ENCODE assay signal across 21 cellular contexts in genomic region chrY:6995987-6996386, GRCh38.
"Had no signal": no experiment of that assay in that cellular context is flagged by ENCODE, and none has a peak within 500 bp of the region (broad histone marks: within the 10 kb centered on the region; RNA-seq: fewer than 3 reads in every experiment).

No MANE protein-coding gene starts in this region.

- H3K27ac ChIP-seq: coronary artery, left lung, neutrophil, pancreas, right lobe of liver, stomach, thyroid gland had no signal

- DNase-seq: dermis blood vessel endothelial cell; effector memory CD8-positive, alpha-beta T cell; head of caudate nucleus; left lung; mesenchymal stem cell; mucosa of descending colon; naive B cell; pancreas; stimulated activated CD4-positive, alpha-beta T cell treated with anti-CD3 and anti-CD28 coated beads, Interleukin-2, amount 100 ng/mL, for 24 hours; stimulated activated CD4-positive, alpha-beta T cell treated with anti-CD3 and anti-CD28 coated beads, Interleukin-4, amount 100 ng/mL, for 24 hours; stimulated activated naive CD4-positive, alpha-beta T cell treated with Interleukin-2 at 50 U/mL for 16 hours; stomach; thyroid gland had no signal

- FAIRE-seq: endometrium, frontal cortex, keratinocyte, pancreas had no signal

- H3K4me1 ChIP-seq: left lung, pancreas, right lobe of liver, stomach, thyroid gland had no signal

- H3K27me3 ChIP-seq: left lung, neutrophil, pancreas, right lobe of liver, stomach, thyroid gland had no signal

- ATAC-seq: effector memory CD8-positive, alpha-beta T cell; left lung; mucosa of descending colon; natural killer cell treated with Interleukin-12 subunit alpha and Interleukin-12 subunit beta and Interleukin-15 and Interleukin-18, amount 100 ng/mL, for 72 hours; pancreas; stimulated activated effector memory CD8-positive, alpha-beta T cell treated with anti-CD3 and anti-CD28 coated beads, Interleukin-12 subunit alpha, Interleukin-12 subunit beta, amount 100 ng/mL, for 72 hours had no signal

- H3K4me3 ChIP-seq: coronary artery, left lung, mucosa of descending colon, pancreas, right lobe of liver, stomach, thyroid gland had no signal

- H3K36me3 ChIP-seq: left lung, neutrophil, pancreas, right lobe of liver, stomach, thyroid gland had no signal

- H3K9me3 ChIP-seq: left lung, mucosa of descending colon, neutrophil, pancreas, right lobe of liver, stomach, thyroid gland had no signal
